8 cellular contexts compared by ENCODE assay signal in the genomic region with DNA sequence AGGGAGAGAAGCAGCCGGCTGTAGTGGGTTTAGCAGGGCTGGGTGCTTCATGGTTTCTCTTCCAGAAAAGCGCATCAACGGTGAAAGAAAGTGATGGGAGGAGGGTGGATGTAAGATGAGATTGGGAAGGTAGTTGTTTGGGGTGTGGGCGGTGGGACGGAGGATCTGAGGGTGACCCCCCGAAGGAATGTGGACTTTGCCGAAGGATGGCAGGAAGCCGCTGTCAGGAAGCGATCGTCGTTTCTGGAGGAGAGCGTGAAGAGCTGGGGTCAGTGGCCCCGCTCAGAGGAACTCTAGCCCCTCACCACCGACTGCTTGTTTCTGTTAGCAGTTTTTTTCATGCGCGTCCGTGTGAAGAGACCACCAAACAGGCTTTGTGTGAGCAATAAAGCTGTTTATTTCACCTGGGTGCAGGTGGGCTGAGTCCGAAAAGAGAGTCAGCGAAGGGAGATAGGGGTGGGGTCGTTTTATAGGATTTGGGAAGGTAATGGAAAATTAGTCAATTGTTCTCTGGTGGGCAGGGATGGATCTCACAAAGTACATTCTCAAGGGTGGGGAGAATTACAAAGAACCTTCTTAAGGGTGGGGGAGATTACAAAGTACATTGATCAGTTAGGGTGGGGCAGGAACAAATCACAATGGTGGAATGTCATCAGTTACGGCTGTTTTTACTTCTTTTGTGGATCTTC. TPM values are rescaled to one million over a fixed set of nuclear protein-coding genes. Genes with fewer than 3 reads are reported as not detected.
DNase-seq lines count a peak whose midpoint lies in the region; ATAC-seq and TF ChIP-seq lines count a peak whose summit lies in the region.
"Not testable (repeated sequence)": the region's sequence is repeated elsewhere in the genome, so short reads cannot be mapped to it uniquely, and the experiment has no call there.

No MANE protein-coding gene starts in this region.

- H3K4ac ChIP-seq in trophoblast cell (ENCODE audit: low read depth, low read length) = peak overlapping the region; percentile 96

- peak overlapping the region; percentile 60 for H4K12ac ChIP-seq in trophoblast cell (ENCODE audit: low read depth, low read length)

- peak overlapping the region; percentile 92 for H2BK120ac ChIP-seq in trophoblast cell (ENCODE audit: insufficient read depth, low read length, poor library complexity)

- H2AFZ ChIP-seq in trophoblast cell (ENCODE audit: insufficient read depth, low read length, poor library complexity) = peak overlapping the region; percentile 24

- not testable (repeated sequence) for H3K36me3 ChIP-seq in GM06990 (ENCODE audit: control insufficient read depth, insufficient read depth, low read length); body of pancreas (replicated peaks in 1 of 2; ENCODE audit: insufficient read depth in 1 of 2, low read depth in 2 of 2); liver (ENCODE audit: control insufficient read depth in 4 of 4, insufficient read depth in 3 of 4, low read depth in 1 of 4, low read length in 3 of 4); trophoblast cell (ENCODE audit: control insufficient read depth in 1 of 2, insufficient read depth in 2 of 2, low read length in 2 of 2); upper lobe of left lung
- H3K36me3 ChIP-seq in WERI-Rb-1 = peaks cover 20% of the 10 kb centered on the region

- peak overlapping the region; percentile 84 for H3K4me3 ChIP-seq in GM06990 (replicated peaks; ENCODE audit: low read depth, low read length)
- peak overlapping the region; percentile 78 for H3K4me3 ChIP-seq in WERI-Rb-1 (ENCODE audit: low read depth, low read length)
- peak overlapping the region; percentile 65 to 99 for H3K4me3 ChIP-seq in body of pancreas
- peak overlapping the region; percentile 96 for H3K4me3 ChIP-seq in fibroblast of pulmonary artery (replicated peaks; ENCODE audit: low read depth, low read length)
- peak overlapping the region; percentile 66 to 86 (median 85) for H3K4me3 ChIP-seq in liver (ENCODE audit: low read depth in 1 of 3, low read length in 3 of 3)
- peak overlapping the region; percentile 88 for H3K4me3 ChIP-seq in trophoblast cell (ENCODE audit: low read depth, low read length)
- H3K4me3 ChIP-seq in upper lobe of left lung = peak overlapping the region; percentile 70 to 94 (median 80)

- peaks cover 34% of the 10 kb centered on the region for H3K4me1 ChIP-seq in body of pancreas
- H3K4me1 ChIP-seq in liver (ENCODE audit: control insufficient read depth in 4 of 4, insufficient read depth in 4 of 4, low read length in 3 of 4) = peaks cover 4 to 27% (median 23%) of the 10 kb centered on the region in 4 donors
- peaks cover 20 to 32% of the 10 kb centered on the region in 2 experiments for H3K4me1 ChIP-seq in trophoblast cell (ENCODE audit: control insufficient read depth in 1 of 2, insufficient read depth in 2 of 2, low read length in 2 of 2)
- peaks cover 34 to 50% (median 46%) of the 10 kb centered on the region in 4 donors for H3K4me1 ChIP-seq in upper lobe of left lung

- H3K79me1 ChIP-seq in trophoblast cell (ENCODE audit: low read length) = peaks cover 26% of the 10 kb centered on the region

- H2BK5ac ChIP-seq in trophoblast cell (ENCODE audit: low read depth, low read length, poor library complexity) = peak overlapping the region; percentile 90

- not testable (repeated sequence) for ATAC-seq in body of pancreas
- peak in 1 of 2 donors; percentile 9 for ATAC-seq in upper lobe of left lung (ENCODE audit: low FRiP score in 2 of 2)

- H3K4me2 ChIP-seq in trophoblast cell (ENCODE audit: low read length) = peak overlapping the region; percentile 97

- peak overlapping the region; percentile 96 for H4K91ac ChIP-seq in trophoblast cell (ENCODE audit: low read depth, low read length)

- intact Hi-C loops in body of pancreas (cut with DNase I) = not testable (repeated sequence)

- 1 to 2% methylated on average over 21 of the region's 21 CpGs for WGBS in body of pancreas, 2 donors
- 3% methylated on average over 21 of the region's 21 CpGs for WGBS in liver
- WGBS in trophoblast cell (ENCODE audit: extremely low coverage, insufficient coverage, insufficient read length) = 100% methylated on average over 3 of the region's 21 CpGs
- WGBS in upper lobe of left lung, 2 donors = 3 to 4% methylated on average over 21 of the region's 21 CpGs

- not testable (repeated sequence) for TF ChIP-seq EP300 in Ishikawa (IDR thresholded peaks at IDR 0.05; ENCODE audit: borderline replicate concordance); upper lobe of left lung (IDR thresholded peaks at IDR 0.05)

- not testable (repeated sequence) for TF ChIP-seq POLR2A in body of pancreas (IDR thresholded peaks at IDR 0.05); upper lobe of left lung (IDR thresholded peaks at IDR 0.05)

- not testable (repeated sequence) for H3K27me3 ChIP-seq in GM06990 (replicated peaks; ENCODE audit: control insufficient read depth, insufficient read depth, low read length); WERI-Rb-1 (ENCODE audit: insufficient read depth, low read depth, severe bottlenecking); body of pancreas; liver (ENCODE audit: control insufficient read depth in 4 of 4, insufficient read depth in 4 of 4, low read length in 3 of 4); trophoblast cell (ENCODE audit: insufficient read depth, low read length); upper lobe of left lung

- TF ChIP-seq CTCF in GM06990 (IDR thresholded peaks at IDR 0.05; ENCODE audit: insufficient read depth, low read length, poor library complexity, severe bottlenecking); WERI-Rb-1 (IDR thresholded peaks at IDR 0.05; ENCODE audit: low read depth, low read length); body of pancreas (IDR thresholded peaks at IDR 0.05); fibroblast of pulmonary artery (IDR thresholded peaks at IDR 0.05; ENCODE audit: low read length, missing control alignments); liver (IDR thresholded peaks at IDR 0.05; ENCODE audit: low read depth, low read length, missing input control); upper lobe of left lung (IDR thresholded peaks at IDR 0.05): not testable (repeated sequence)

- peak overlapping the region; percentile 92 for H3K14ac ChIP-seq in trophoblast cell (ENCODE audit: low read length)

- H3K9ac ChIP-seq in liver (ENCODE audit: low read depth in 1 of 2, low read length in 2 of 2) = peak overlapping the region; percentile 48 to 51
- H3K9ac ChIP-seq in trophoblast cell (ENCODE audit: low read length) = peak overlapping the region; percentile 95

- peak overlapping the region; percentile 90 for H4K8ac ChIP-seq in trophoblast cell (ENCODE audit: low read depth, low read length)

- not testable (repeated sequence) for H3K9me3 ChIP-seq in WERI-Rb-1 (ENCODE audit: severe bottlenecking); body of pancreas; liver (ENCODE audit: control insufficient read depth in 4 of 4, low read length in 3 of 4); trophoblast cell (ENCODE audit: insufficient read depth, low read depth, low read length); upper lobe of left lung

- TF ChIP-seq RAD21 in Ishikawa (IDR thresholded peaks at IDR 0.05; ENCODE audit: low read depth); liver (IDR thresholded peaks at IDR 0.05): not testable (repeated sequence)

- DNase-seq in GM06990 (ENCODE audit: extremely low read depth, insufficient read length); WERI-Rb-1; body of pancreas; fibroblast of pulmonary artery (ENCODE audit: low read depth); trophoblast cell; upper lobe of left lung: not testable (repeated sequence)

- H3K23ac ChIP-seq in trophoblast cell (ENCODE audit: low read length) = not testable (repeated sequence)

- peak overlapping the region; percentile 4 for H2BK12ac ChIP-seq in trophoblast cell (ENCODE audit: low read length)

- peak overlapping the region; percentile 61 for H2AK5ac ChIP-seq in trophoblast cell (ENCODE audit: low read length)

- peak overlapping the region; percentile 90 for H3K18ac ChIP-seq in trophoblast cell (ENCODE audit: low read length)

- H3K27ac ChIP-seq in WERI-Rb-1 (peak overlapping the region; percentile 87), body of pancreas (peak overlapping the region; percentile 84 to 94 (median 88)), liver (ENCODE audit: low read depth in 1 of 2, low read length in 2 of 2) (peak overlapping the region; percentile 89 to 95), trophoblast cell (ENCODE audit: low read depth, low read length) (peak overlapping the region; percentile 95), upper lobe of left lung (peak overlapping the region; percentile 94 to 98 (median 98))

- H3K79me2 ChIP-seq in trophoblast cell (ENCODE audit: control insufficient read depth, insufficient read depth, low read length, poor library complexity) = peaks cover 25% of the 10 kb centered on the region

TF ChIP-seq in Ishikawa, 13 proteins besides CTCF, POLR2A, EP300 and RAD21:
- TF ChIP-seq ZBTB7A (IDR thresholded peaks at IDR 0.05; ENCODE audit: low read depth) = 0 out of 2 replicates have a peak, but pooled peaks have one; percentile 3

RNA-seq across cellular contexts. Expression of a gene that starts 0.8 kb away (rescaled TPM):
- total RNA-seq in body of pancreas = 10 to 100 TPM; 31.6 to 36.9 TPM
- 10 to 100 TPM; 19.4 to 28.0 TPM for total RNA-seq in liver
- 10 to 100 TPM in 1 of 2 donors, 1 to 10 TPM in 1; 9.7 to 12.9 TPM for polyA plus RNA-seq in liver
- 85.5 and 85.6 TPM in 2 replicates for polyA plus RNA-seq in trophoblast cell (2013)
- total RNA-seq in upper lobe of left lung = 100 to 1,000 TPM in 4 of 6 donors, 10 to 100 TPM in 2; 64.2 to 170 (median 123) TPM

RNA-seq across cellular contexts. Expression of a gene that starts 12.6 kb away (rescaled TPM):
- total RNA-seq in body of pancreas (10 to 100 TPM; 10.1 to 11.9 TPM), liver (10 to 100 TPM; 11.3 to 20.3 TPM), upper lobe of left lung (10 to 100 TPM; 17.5 to 48.2 (median 22.7) TPM)
- polyA plus RNA-seq in liver = 1 to 10 TPM; 2.0 to 6.1 TPM
- 9.3 and 10.9 TPM in 2 replicates for polyA plus RNA-seq in trophoblast cell (2013)
